Comparison of ENCODE assay signal across 8 cellular contexts in the genomic region with DNA sequence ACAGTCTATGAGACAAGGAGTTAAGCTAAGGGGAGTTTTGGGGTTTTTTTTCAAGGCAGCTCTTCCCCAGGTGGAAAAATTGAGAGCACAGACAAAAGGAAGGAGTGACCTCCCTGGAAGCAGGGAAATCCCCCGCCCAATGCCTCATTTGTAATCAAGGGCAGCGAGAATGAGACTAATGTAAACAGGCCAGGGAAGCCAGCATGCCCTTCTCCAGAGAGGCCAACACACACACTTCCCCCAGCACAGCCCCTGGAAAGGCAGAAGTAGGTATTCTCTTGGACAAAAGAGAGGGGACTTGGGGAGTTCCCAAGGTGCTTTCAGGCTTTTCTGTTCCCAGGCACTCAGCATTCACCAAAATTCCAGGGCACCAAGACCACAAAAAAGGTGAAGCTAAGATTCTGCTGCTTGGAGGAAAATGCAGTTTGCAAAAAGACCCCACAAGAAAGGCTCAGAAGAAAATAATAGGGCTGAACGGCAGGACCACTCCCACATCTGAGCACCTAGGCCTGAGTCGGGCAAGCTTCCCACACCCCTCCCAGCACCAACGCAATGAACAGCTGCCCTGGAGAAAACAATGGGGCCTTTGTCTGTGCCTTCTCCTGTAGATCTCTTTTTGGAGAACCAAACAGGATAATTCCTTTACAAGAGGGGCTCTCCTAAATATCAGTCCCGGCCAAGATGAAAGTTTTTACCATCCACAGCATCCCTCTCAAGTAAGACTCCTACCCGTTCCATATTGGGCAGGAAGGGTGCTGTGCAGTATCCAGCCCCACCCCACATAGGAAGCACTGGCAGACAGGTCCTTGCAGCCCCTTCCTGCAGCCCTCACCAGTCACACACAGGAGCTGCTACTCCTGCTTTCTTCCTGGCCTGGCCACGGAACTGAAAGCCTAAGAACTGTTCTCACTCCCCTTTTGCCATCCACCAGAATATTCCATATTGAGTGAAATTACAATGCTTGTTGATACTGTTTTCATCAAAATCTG.
A peak's percentile ranks its signal among the peaks of the same experiment; 100 is the strongest.
DNase-seq lines count a peak whose midpoint lies in the region; ATAC-seq and TF ChIP-seq lines count a peak whose summit lies in the region.

No MANE protein-coding gene starts in this region.

- H3K27ac ChIP-seq in PC-9 (peak overlapping the region; percentile 37; the same call in 1 of the 2 replicates), right cardiac atrium (ENCODE audit: low read length) (peak overlapping the region; percentile 23), skeletal muscle tissue (ENCODE audit: low read depth, low read length) (peak overlapping the region; percentile 15)

- no peak overlapping the region for H2AFZ ChIP-seq in PC-9

- H3K4me3 Mint-ChIP-seq in naive thymus-derived CD8-positive, alpha-beta T cell = no peak overlapping the region

- POLR2A ChIA-PET in PC-9 (lab: Charles Lee; ENCODE audit: unreplicated experiment) = interaction anchor here (0.6 kb wide), 1 partner anchor 158 kb away, joined by 3 read pairs; the partner anchor contains the start of gene TRIM66
- POLR2A ChIA-PET in naive thymus-derived CD8-positive, alpha-beta T cell (lab: Charles Lee) = no interaction called here

- no peak overlapping the region for H3K9ac ChIP-seq in skeletal muscle tissue (ENCODE audit: low read depth in 1 of 3, low read length in 3 of 3)

- no peaks in the 10 kb centered on the region for H3K4me1 Mint-ChIP-seq in naive thymus-derived CD8-positive, alpha-beta T cell

- H3K36me3 Mint-ChIP-seq in naive thymus-derived CD8-positive, alpha-beta T cell = no peaks in the 10 kb centered on the region

- TF ChIP-seq POLR2A in erythroblast (IDR thresholded peaks at IDR 0.05; ENCODE audit: low read length) = no peak

- H3K27ac Mint-ChIP-seq in naive thymus-derived CD8-positive, alpha-beta T cell = no peak overlapping the region

- peaks cover 10 to 14% (median 12%) of the 10 kb centered on the region in 5 donors for H3K27me3 Mint-ChIP-seq in naive thymus-derived CD8-positive, alpha-beta T cell

- H3K27me3 ChIP-seq in PC-9 (ENCODE audit: insufficient read depth, low read depth) (no peaks in the 10 kb centered on the region), right cardiac atrium (ENCODE audit: control insufficient read depth, insufficient read depth) (no peaks in the 10 kb centered on the region), skeletal muscle tissue (ENCODE audit: control insufficient read depth in 3 of 3, insufficient read depth in 3 of 3, low read length in 3 of 3) (no peaks in the 10 kb centered on the region)

- TF ChIP-seq CTCF in PC-9 (conservative IDR thresholded peaks at IDR 0.05) = no peak

- H3K79me2 ChIP-seq in PC-9 (ENCODE audit: low read depth) = no peaks in the 10 kb centered on the region

- no peaks in the 10 kb centered on the region for H3K9me2 ChIP-seq in PC-9 (ENCODE audit: insufficient read depth)

- no TSS peak for BruUV-seq in PC-9 (replicated peaks; lab: Mats Ljungman, UMichigan)

- no peaks in the 10 kb centered on the region for H4K20me1 ChIP-seq in PC-9 (ENCODE audit: insufficient read depth)

- peak; percentile 38 for DNase-seq in H4 (ENCODE audit: low spot score)
- no peak for DNase-seq in PC-9
- DNase-seq in right cardiac atrium = peak; percentile 30 to 74 (median 64)
- no peak for DNase-seq in erythroblast (lab: John Stamatoyannopoulos, UW)
- DNase-seq in naive thymus-derived CD8-positive, alpha-beta T cell = no peak
- no peak for DNase-seq in NOMO-1 (lab: John Stamatoyannopoulos, UW; ENCODE audit: unreplicated experiment in 2 of 2)

- CTCF ChIA-PET in PC-9 (lab: Charles Lee) = no interaction called here

- H3K4me1 ChIP-seq in PC-9 (replicated peaks; ENCODE audit: insufficient read depth) (peaks cover 16% of the 10 kb centered on the region), right cardiac atrium (ENCODE audit: control insufficient read depth, insufficient read depth, low read length) (peaks cover 11% of the 10 kb centered on the region), skeletal muscle tissue (ENCODE audit: control insufficient read depth in 3 of 3, insufficient read depth in 3 of 3, low read length in 3 of 3) (peaks cover 8 to 18% (median 16%) of the 10 kb centered on the region in 3 donors)

- no peaks in the 10 kb centered on the region for H3F3A ChIP-seq in PC-9 (ENCODE audit: insufficient read depth, low read depth)

- H3K36me3 ChIP-seq in PC-9 (ENCODE audit: low read depth) = no peaks in the 10 kb centered on the region
- H3K36me3 ChIP-seq in skeletal muscle tissue (ENCODE audit: control insufficient read depth in 3 of 3, insufficient read depth in 3 of 3, low read length in 3 of 3) = no peaks in the 10 kb centered on the region

- no peaks in the 10 kb centered on the region for H3K9me3 ChIP-seq in PC-9 (ENCODE audit: insufficient read depth, low read depth)
- H3K9me3 ChIP-seq in right cardiac atrium (ENCODE audit: control insufficient read depth, low read length) = no peaks in the 10 kb centered on the region
- H3K9me3 ChIP-seq in skeletal muscle tissue (ENCODE audit: control insufficient read depth in 3 of 3, low read length in 3 of 3) = no peaks in the 10 kb centered on the region

- WGBS in right cardiac atrium = 53% methylated on average over 8 of the region's 8 CpGs

- intact Hi-C loops in PC-9 (cut with micrococcal nuclease; ENCODE audit: unreplicated experiment) = no loop called here
- intact Hi-C loops in right cardiac atrium (cut with DNase I) = no loop called here

- H3K4me3 ChIP-seq in PC-9 (no peak overlapping the region), right cardiac atrium (ENCODE audit: low read length) (no peak overlapping the region), skeletal muscle tissue (ENCODE audit: low read length in 3 of 3) (no peak overlapping the region)

- H3K4me2 ChIP-seq in PC-9 = peak overlapping the region; percentile 53

- peak; percentile 63 to 72 for ATAC-seq in right cardiac atrium
- no peak for ATAC-seq in GM21717 (IDR thresholded peaks at IDR 0.05; ENCODE audit: unreplicated experiment)
- no peak for ATAC-seq in naive thymus-derived CD8-positive, alpha-beta T cell

- no peaks in the 10 kb centered on the region for H3K9me3 Mint-ChIP-seq in naive thymus-derived CD8-positive, alpha-beta T cell

Comparison
In these comparisons a context has a peak if more than half of its experiments do, and no peak if none do; other contexts are left out.
1. DNase-seq: peak in H4 (single experiment) and right cardiac atrium (3 of 3); none in PC-9 (0 of 2), erythroblast (0 of 2), naive thymus-derived CD8-positive, alpha-beta T cell (0 of 10) and NOMO-1 (0 of 2).
2. ATAC-seq: peak in right cardiac atrium (2 of 2); none in GM21717 (single experiment) and naive thymus-derived CD8-positive, alpha-beta T cell (0 of 2).
3. Peak in every context shown above with its lines, with median percentiles within 50 percentile points of each other: H3K27ac ChIP-seq.